In the genomic region with DNA sequence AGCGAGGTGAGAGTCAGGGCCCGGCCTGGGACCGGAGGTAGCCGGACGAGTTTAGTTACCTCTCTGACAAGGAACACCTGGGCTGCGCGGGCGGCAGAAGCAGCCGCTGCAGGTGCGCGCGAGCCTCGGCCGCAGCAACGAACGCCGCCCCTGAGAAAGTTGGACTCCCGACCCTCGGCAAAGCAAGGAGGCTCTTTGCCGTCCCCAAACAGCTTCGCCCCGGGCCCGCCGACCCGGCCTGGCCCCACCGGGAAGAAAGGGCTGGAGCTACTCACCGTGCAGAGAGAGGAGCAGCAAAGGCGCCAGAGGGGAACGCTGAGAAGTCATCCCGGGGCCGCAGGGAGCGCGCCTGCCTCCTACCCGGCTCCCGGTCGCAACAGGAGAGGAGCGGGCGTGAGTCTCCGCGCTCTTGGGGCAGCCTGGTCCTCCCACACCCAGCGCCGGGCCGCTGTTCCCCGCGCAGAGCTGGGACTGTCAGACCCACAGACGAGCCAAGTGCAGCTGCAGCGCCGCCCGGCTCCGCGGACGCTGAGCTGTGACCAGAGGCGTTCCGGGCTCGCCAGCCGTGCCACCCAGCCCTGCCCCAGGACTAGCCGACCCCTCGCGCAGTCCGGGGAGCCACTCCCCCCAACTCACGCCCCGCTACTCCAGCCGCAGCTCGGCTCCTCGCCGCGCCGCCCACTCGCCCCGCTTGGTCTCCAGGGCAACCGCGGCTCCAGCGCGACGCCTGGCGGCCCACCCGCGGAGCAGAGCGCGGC, we compare ENCODE assay signal across 1 cellular context.
TF ChIP-seq lines count a peak whose summit lies in the region.

A gene with protein sequence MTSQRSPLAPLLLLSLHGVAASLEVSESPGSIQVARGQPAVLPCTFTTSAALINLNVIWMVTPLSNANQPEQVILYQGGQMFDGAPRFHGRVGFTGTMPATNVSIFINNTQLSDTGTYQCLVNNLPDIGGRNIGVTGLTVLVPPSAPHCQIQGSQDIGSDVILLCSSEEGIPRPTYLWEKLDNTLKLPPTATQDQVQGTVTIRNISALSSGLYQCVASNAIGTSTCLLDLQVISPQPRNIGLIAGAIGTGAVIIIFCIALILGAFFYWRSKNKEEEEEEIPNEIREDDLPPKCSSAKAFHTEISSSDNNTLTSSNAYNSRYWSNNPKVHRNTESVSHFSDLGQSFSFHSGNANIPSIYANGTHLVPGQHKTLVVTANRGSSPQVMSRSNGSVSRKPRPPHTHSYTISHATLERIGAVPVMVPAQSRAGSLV (minus strand): TSS at position 591 of the 758 bp plus-strand sequence. CDS start 264 bp downstream, at position 327.

TF ChIP-seq in HepG2, 621 proteins besides CTCF, POLR2A, EP300 and RAD21 (continued from another document and continues in another):
- TF ChIP-seq, protein P1, sequence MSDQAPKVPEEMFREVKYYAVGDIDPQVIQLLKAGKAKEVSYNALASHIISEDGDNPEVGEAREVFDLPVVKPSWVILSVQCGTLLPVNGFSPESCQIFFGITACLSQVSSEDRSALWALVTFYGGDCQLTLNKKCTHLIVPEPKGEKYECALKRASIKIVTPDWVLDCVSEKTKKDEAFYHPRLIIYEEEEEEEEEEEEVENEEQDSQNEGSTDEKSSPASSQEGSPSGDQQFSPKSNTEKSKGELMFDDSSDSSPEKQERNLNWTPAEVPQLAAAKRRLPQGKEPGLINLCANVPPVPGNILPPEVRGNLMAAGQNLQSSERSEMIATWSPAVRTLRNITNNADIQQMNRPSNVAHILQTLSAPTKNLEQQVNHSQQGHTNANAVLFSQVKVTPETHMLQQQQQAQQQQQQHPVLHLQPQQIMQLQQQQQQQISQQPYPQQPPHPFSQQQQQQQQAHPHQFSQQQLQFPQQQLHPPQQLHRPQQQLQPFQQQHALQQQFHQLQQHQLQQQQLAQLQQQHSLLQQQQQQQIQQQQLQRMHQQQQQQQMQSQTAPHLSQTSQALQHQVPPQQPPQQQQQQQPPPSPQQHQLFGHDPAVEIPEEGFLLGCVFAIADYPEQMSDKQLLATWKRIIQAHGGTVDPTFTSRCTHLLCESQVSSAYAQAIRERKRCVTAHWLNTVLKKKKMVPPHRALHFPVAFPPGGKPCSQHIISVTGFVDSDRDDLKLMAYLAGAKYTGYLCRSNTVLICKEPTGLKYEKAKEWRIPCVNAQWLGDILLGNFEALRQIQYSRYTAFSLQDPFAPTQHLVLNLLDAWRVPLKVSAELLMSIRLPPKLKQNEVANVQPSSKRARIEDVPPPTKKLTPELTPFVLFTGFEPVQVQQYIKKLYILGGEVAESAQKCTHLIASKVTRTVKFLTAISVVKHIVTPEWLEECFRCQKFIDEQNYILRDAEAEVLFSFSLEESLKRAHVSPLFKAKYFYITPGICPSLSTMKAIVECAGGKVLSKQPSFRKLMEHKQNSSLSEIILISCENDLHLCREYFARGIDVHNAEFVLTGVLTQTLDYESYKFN (CRISPR knock-in tag; conservative IDR thresholded peaks at IDR 0.05) = no peak
- TF ChIP-seq ZNF30 (CRISPR knock-in tag; IDR thresholded peaks at IDR 0.05) (no peak), ZBTB20 (CRISPR knock-in tag; IDR thresholded peaks at IDR 0.05; ENCODE audit: borderline replicate concordance, low read depth) (no peak), CBX2 (IDR thresholded peaks at IDR 0.05; ENCODE audit: low read depth, low read length) (0 out of 2 replicates have a peak, but pooled peaks have one; percentile 20), CBX2 (CRISPR knock-in tag; IDR thresholded peaks at IDR 0.05; ENCODE audit: low read depth) (no peak), NR2F6 (IDR thresholded peaks at IDR 0.05) (no peak), NR2F6 (CRISPR knock-in tag; IDR thresholded peaks at IDR 0.05) (no peak), RFXANK (CRISPR knock-in tag; IDR thresholded peaks at IDR 0.05) (no peak), MXI1 (IDR thresholded peaks at IDR 0.05; ENCODE audit: borderline replicate concordance, low read depth, low read length) (peak; percentile 33; the same call in 1 of the 3 replicates), ZNF10 (CRISPR knock-in tag; IDR thresholded peaks at IDR 0.05; ENCODE audit: borderline replicate concordance, low read depth) (no peak), ZNF331 (CRISPR knock-in tag; IDR thresholded peaks at IDR 0.05) (0 out of 2 replicates have a peak, but pooled peaks have one; percentile 43), MAZ (IDR thresholded peaks at IDR 0.05; ENCODE audit: borderline replicate concordance, low read depth, low read length) (no peak), MAZ (CRISPR knock-in tag; IDR thresholded peaks at IDR 0.05; ENCODE audit: low read depth) (peak; percentile 74)
- TF ChIP-seq, protein P2, sequence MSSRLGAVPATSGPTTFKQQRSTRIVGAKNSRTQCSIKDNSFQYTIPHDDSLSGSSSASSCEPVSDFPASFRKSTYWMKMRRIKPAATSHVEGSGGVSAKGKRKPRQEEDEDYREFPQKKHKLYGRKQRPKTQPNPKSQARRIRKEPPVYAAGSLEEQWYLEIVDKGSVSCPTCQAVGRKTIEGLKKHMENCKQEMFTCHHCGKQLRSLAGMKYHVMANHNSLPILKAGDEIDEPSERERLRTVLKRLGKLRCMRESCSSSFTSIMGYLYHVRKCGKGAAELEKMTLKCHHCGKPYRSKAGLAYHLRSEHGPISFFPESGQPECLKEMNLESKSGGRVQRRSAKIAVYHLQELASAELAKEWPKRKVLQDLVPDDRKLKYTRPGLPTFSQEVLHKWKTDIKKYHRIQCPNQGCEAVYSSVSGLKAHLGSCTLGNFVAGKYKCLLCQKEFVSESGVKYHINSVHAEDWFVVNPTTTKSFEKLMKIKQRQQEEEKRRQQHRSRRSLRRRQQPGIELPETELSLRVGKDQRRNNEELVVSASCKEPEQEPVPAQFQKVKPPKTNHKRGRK (CRISPR knock-in tag; IDR thresholded peaks at IDR 0.05) = no peak
- TF ChIP-seq, protein P3, sequence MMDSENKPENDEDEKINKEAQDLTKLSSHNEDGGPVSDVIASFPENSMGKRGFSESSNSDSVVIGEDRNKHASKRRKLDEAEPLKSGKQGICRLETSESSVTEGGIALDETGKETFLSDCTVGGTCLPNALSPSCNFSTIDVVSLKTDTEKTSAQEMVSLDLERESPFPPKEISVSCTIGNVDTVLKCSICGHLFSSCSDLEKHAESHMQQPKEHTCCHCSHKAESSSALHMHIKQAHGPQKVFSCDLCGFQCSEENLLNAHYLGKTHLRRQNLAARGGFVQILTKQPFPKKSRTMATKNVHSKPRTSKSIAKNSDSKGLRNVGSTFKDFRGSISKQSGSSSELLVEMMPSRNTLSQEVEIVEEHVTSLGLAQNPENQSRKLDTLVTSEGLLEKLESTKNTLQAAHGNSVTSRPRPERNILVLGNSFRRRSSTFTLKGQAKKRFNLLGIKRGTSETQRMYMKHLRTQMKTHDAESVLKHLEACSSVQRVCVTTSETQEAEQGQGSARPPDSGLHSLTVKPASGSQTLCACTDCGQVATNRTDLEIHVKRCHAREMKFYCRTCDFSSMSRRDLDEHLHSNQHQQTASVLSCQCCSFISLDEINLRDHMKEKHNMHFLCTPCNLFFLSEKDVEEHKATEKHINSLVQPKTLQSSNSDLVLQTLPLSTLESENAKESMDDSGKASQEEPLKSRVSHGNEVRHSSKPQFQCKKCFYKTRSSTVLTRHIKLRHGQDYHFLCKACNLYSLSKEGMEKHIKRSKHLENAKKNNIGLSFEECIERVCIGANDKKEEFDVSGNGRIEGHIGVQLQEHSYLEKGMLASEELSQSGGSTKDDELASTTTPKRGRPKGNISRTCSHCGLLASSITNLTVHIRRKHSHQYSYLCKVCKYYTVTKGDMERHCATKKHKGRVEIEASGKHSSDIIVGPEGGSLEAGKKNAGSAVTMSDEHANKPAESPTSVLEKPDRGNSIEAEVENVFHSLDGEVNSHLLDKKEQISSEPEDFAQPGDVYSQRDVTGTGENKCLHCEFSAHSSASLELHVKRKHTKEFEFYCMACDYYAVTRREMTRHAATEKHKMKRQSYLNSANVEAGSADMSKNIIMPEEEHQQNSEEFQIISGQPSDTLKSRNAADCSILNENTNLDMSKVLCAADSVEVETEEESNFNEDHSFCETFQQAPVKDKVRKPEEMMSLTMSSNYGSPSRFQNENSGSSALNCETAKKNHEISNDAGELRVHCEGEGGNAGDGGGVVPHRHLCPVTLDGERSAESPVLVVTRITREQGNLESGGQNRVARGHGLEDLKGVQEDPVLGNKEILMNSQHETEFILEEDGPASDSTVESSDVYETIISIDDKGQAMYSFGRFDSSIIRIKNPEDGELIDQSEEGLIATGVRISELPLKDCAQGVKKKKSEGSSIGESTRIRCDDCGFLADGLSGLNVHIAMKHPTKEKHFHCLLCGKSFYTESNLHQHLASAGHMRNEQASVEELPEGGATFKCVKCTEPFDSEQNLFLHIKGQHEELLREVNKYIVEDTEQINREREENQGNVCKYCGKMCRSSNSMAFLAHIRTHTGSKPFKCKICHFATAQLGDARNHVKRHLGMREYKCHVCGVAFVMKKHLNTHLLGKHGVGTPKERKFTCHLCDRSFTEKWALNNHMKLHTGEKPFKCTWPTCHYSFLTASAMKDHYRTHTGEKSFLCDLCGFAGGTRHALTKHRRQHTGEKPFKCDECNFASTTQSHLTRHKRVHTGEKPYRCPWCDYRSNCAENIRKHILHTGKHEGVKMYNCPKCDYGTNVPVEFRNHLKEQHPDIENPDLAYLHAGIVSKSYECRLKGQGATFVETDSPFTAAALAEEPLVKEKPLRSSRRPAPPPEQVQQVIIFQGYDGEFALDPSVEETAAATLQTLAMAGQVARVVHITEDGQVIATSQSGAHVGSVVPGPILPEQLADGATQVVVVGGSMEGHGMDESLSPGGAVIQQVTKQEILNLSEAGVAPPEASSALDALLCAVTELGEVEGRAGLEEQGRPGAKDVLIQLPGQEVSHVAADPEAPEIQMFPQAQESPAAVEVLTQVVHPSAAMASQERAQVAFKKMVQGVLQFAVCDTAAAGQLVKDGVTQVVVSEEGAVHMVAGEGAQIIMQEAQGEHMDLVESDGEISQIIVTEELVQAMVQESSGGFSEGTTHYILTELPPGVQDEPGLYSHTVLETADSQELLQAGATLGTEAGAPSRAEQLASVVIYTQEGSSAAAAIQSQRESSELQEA (CRISPR knock-in tag; IDR thresholded peaks at IDR 0.05; ENCODE audit: not compliant biosample characterization) = peak; percentile 62
- TF ChIP-seq, protein P4, sequence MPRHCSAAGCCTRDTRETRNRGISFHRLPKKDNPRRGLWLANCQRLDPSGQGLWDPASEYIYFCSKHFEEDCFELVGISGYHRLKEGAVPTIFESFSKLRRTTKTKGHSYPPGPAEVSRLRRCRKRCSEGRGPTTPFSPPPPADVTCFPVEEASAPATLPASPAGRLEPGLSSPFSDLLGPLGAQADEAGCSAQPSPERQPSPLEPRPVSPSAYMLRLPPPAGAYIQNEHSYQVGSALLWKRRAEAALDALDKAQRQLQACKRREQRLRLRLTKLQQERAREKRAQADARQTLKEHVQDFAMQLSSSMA (CRISPR knock-in tag; IDR thresholded peaks at IDR 0.05) = no peak
- TF ChIP-seq, protein P5, sequence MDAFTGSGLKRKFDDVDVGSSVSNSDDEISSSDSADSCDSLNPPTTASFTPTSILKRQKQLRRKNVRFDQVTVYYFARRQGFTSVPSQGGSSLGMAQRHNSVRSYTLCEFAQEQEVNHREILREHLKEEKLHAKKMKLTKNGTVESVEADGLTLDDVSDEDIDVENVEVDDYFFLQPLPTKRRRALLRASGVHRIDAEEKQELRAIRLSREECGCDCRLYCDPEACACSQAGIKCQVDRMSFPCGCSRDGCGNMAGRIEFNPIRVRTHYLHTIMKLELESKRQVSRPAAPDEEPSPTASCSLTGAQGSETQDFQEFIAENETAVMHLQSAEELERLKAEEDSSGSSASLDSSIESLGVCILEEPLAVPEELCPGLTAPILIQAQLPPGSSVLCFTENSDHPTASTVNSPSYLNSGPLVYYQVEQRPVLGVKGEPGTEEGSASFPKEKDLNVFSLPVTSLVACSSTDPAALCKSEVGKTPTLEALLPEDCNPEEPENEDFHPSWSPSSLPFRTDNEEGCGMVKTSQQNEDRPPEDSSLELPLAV (CRISPR knock-in tag; conservative IDR thresholded peaks at IDR 0.05; ENCODE audit: low read depth) = no peak
- TF ChIP-seq, protein P6, sequence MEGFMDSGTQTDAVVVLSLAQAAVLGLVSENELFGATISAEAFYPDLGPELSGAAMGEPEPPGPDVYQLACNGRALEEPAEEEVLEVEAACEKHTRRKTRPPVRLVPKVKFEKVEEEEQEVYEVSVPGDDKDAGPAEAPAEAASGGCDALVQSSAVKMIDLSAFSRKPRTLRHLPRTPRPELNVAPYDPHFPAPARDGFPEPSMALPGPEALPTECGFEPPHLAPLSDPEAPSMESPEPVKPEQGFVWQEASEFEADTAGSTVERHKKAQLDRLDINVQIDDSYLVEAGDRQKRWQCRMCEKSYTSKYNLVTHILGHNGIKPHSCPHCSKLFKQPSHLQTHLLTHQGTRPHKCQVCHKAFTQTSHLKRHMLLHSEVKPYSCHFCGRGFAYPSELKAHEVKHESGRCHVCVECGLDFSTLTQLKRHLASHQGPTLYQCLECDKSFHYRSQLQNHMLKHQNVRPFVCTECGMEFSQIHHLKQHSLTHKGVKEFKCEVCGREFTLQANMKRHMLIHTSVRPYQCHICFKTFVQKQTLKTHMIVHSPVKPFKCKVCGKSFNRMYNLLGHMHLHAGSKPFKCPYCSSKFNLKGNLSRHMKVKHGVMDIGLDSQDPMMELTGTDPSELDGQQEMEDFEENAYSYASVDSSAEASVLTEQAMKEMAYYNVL (CRISPR knock-in tag; IDR thresholded peaks at IDR 0.05; ENCODE audit: borderline replicate concordance) = no peak
- TF ChIP-seq, protein P7, sequence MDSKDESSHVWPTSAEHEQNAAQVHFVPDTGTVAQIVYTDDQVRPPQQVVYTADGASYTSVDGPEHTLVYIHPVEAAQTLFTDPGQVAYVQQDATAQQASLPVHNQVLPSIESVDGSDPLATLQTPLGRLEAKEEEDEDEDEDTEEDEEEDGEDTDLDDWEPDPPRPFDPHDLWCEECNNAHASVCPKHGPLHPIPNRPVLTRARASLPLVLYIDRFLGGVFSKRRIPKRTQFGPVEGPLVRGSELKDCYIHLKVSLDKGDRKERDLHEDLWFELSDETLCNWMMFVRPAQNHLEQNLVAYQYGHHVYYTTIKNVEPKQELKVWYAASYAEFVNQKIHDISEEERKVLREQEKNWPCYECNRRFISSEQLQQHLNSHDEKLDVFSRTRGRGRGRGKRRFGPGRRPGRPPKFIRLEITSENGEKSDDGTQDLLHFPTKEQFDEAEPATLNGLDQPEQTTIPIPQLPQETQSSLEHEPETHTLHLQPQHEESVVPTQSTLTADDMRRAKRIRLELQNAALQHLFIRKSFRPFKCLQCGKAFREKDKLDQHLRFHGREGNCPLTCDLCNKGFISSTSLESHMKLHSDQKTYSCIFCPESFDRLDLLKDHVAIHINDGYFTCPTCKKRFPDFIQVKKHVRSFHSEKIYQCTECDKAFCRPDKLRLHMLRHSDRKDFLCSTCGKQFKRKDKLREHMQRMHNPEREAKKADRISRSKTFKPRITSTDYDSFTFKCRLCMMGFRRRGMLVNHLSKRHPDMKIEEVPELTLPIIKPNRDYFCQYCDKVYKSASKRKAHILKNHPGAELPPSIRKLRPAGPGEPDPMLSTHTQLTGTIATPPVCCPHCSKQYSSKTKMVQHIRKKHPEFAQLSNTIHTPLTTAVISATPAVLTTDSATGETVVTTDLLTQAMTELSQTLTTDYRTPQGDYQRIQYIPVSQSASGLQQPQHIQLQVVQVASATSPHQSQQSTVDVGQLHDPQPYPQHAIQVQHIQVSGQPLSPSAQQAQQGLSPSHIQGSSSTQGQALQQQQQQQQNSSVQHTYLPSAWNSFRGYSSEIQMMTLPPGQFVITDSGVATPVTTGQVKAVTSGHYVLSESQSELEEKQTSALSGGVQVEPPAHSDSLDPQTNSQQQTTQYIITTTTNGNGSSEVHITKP (CRISPR knock-in tag; IDR thresholded peaks at IDR 0.05; ENCODE audit: low read depth) = no peak
